19 cellular contexts compared by ENCODE assay signal in genomic region chr12:132727091-132727794, GRCh38. TPM values are rescaled to one million over a fixed set of nuclear protein-coding genes. Genes with fewer than 3 reads are reported as not detected.
DNase-seq lines count a peak whose midpoint lies in the region; ATAC-seq, FAIRE-seq and TF ChIP-seq lines count a peak whose summit lies in the region.
"Had no signal": no experiment of that assay in that cellular context is flagged by ENCODE, and none has a peak within 500 bp of the region (broad histone marks: within the 10 kb centered on the region; RNA-seq: fewer than 3 reads in every experiment).

No MANE protein-coding gene starts in this region.

- FAIRE-seq in pancreas (lab: Jason Lieb, UNC) = no peak
- FAIRE-seq: GM12878, GM19239, RCC 7860 had no signal

- H3K4me3 ChIP-seq in pancreas (no peak overlapping the region), PC-3 (ENCODE audit: low read length) (no peak overlapping the region)
- H3K4me3 ChIP-seq: BLaER1, GM12878, GM23338 had no signal

- H3K36me3 ChIP-seq in pancreas (peaks cover 6 to 55% (median 11%) of the 10 kb centered on the region in 3 donors), PC-3 (ENCODE audit: low read depth, low read length) (peaks cover 72% of the 10 kb centered on the region)

- H3K9me3 Mint-ChIP-seq in stimulated activated naive CD8-positive, alpha-beta T cell treated with anti-CD3 and anti-CD28 coated beads, Interleukin-15, amount 100 ng/mL, for 72 hours = no peaks in the 10 kb centered on the region
- H3K9me3 Mint-ChIP-seq: CD4-positive, alpha-beta memory T cell had no signal

- H3K4me1 ChIP-seq in pancreas (no peaks in the 10 kb centered on the region), PC-3 (ENCODE audit: insufficient read depth, low read length) (no peaks in the 10 kb centered on the region)

- no peaks in the 10 kb centered on the region; the same call in 1 of the 2 replicates for H3K79me2 ChIP-seq in PC-3 (ENCODE audit: low read length)

- TF ChIP-seq CTCF in pancreas (IDR thresholded peaks at IDR 0.05) = no peak
- no peak for TF ChIP-seq CTCF in PC-3 (conservative IDR thresholded peaks at IDR 0.05; ENCODE audit: low read depth, low read length)

- peak overlapping the region in 1 of 2 donors; percentile 10 for H3K27ac Mint-ChIP-seq in stimulated activated naive CD8-positive, alpha-beta T cell treated with anti-CD3 and anti-CD28 coated beads, Interleukin-15, amount 100 ng/mL, for 72 hours
- H3K27ac Mint-ChIP-seq: GM23338 had no signal

- no peak for DNase-seq in stimulated activated naive CD8-positive, alpha-beta T cell treated with anti-CD3 and anti-CD28 coated beads, Interleukin-15, amount 100 ng/mL, for 72 hours
- DNase-seq in stimulated activated naive CD8-positive, alpha-beta T cell treated with anti-CD3 and anti-CD28 coated beads, Interleukin-15, Interleukin-2, amounts not matched to agents 100 U/mL and 50 U/mL, for 24 hours = no peak
- DNase-seq in left lobe of liver (ENCODE audit: low spot score) (no peak), pancreas (no peak), SK-N-DZ (ENCODE audit: low spot score) (no peak), PC-3 (no peak)
- no peak for DNase-seq in stimulated activated CD4-positive, alpha-beta T cell treated with anti-CD3 and anti-CD28 coated beads, Interleukin-2, amount 100 ng/mL, for 48 hours
- DNase-seq: CD4-positive, alpha-beta memory T cell; EL; HCEC 1CT; NCI-H1092 treated with DMSO at 0.1 percent for 48 hours; NCI-H146; NCI-H2081 treated with DMSO at 0.1 percent for 48 hours; SHP77 treated with DMSO at 0.1 percent for 48 hours had no signal

- ATAC-seq in stimulated activated naive CD8-positive, alpha-beta T cell treated with anti-CD3 and anti-CD28 coated beads, Interleukin-15, amount 100 ng/mL, for 72 hours = peak; percentile 59
- ATAC-seq in stimulated activated naive CD8-positive, alpha-beta T cell treated with anti-CD3 and anti-CD28 coated beads, Interleukin-15, Interleukin-2, amounts not matched to agents 100 U/mL and 50 U/mL, for 24 hours = no peak
- ATAC-seq in left lobe of liver (peak; percentile 24), pancreas (peak in 3 of 4 donors; percentile 22 to 33 (median 29)), PC-3 (no peak)
- ATAC-seq: GM12878, GM23338 had no signal

- peaks cover 16% of the 10 kb centered on the region for H3K4me1 Mint-ChIP-seq in stimulated activated naive CD8-positive, alpha-beta T cell treated with anti-CD3 and anti-CD28 coated beads, Interleukin-15, amount 100 ng/mL, for 72 hours
- H3K4me1 Mint-ChIP-seq: GM23338 had no signal

- POLR2A ChIA-PET in PC-3 (lab: Charles Lee; ENCODE audit: unreplicated experiment) = no interaction called here

- H3K9me2 ChIP-seq in PC-3 (replicated peaks; ENCODE audit: low read length) = no peaks in the 10 kb centered on the region

- H4K20me1 ChIP-seq in PC-3 (ENCODE audit: low read length) = peaks cover 9% of the 10 kb centered on the region; the same call in 1 of the 2 replicates

- CTCF ChIA-PET in PC-3 (lab: Charles Lee) = no interaction called here

- H3K27me3 Mint-ChIP-seq in stimulated activated naive CD8-positive, alpha-beta T cell treated with anti-CD3 and anti-CD28 coated beads, Interleukin-15, amount 100 ng/mL, for 72 hours = no peaks in the 10 kb centered on the region
- H3K27me3 Mint-ChIP-seq: CD4-positive, alpha-beta memory T cell had no signal

- H3K4me3 Mint-ChIP-seq in stimulated activated naive CD8-positive, alpha-beta T cell treated with anti-CD3 and anti-CD28 coated beads, Interleukin-15, amount 100 ng/mL, for 72 hours = no peak overlapping the region
- H3K4me3 Mint-ChIP-seq: CD4-positive, alpha-beta memory T cell; GM23338 had no signal

- no peak overlapping the region for H3K4me2 ChIP-seq in PC-3 (ENCODE audit: low read length)
- H3K4me2 ChIP-seq: BLaER1, GM23338 had no signal

- intact Hi-C loops in pancreas (cut with DNase I) (no loop called here), PC-3 (cut with micrococcal nuclease) (no loop called here)

- H3K27ac ChIP-seq in pancreas = no peak overlapping the region
- H3K27ac ChIP-seq in PC-3 (ENCODE audit: low read length) = no peak overlapping the region
- H3K27ac ChIP-seq: BLaER1 had no signal

- no peaks in the 10 kb centered on the region for H3K9me3 ChIP-seq in pancreas
- no peaks in the 10 kb centered on the region for H3K9me3 ChIP-seq in PC-3 (ENCODE audit: low read length)
- H3K9me3 ChIP-seq: BLaER1 had no signal

- no peak overlapping the region for H2AFZ ChIP-seq in PC-3 (ENCODE audit: low read length)
- H2AFZ ChIP-seq: GM23338 had no signal

- 95 to 97% methylated on average over 37 of the region's 37 CpGs for WGBS in pancreas, 2 donors

- no peak overlapping the region for H3K9ac ChIP-seq in PC-3 (ENCODE audit: low read length)
- H3K9ac ChIP-seq: BLaER1 had no signal

- BruUV-seq in PC-3 (replicated peaks; lab: Mats Ljungman, UMichigan) = no TSS peak

- peaks cover 11% of the 10 kb centered on the region for H3F3A ChIP-seq in PC-3 (ENCODE audit: low read length, unreplicated experiment)

- H3K27me3 ChIP-seq in pancreas = no peaks in the 10 kb centered on the region
- H3K27me3 ChIP-seq in PC-3 (ENCODE audit: low read length) = no peaks in the 10 kb centered on the region
- H3K27me3 ChIP-seq: BLaER1 had no signal

RNA-seq across cellular contexts. Expression of gene PGAM5, which starts 16.6 kb away (rescaled TPM):
- 25.2 TPM for total RNA-seq in left lobe of liver
- 10 to 100 TPM; 14.9 to 27.3 (median 18.0) TPM for total RNA-seq in pancreas
- polyA plus RNA-seq in pancreas = 10 to 100 TPM in 1 of 2 donors, 1 to 10 TPM in 1; 9.0 to 14.4 TPM
- polyA plus RNA-seq in SK-N-DZ (2014; cell fraction: cytosol; rRNA removed) = 85.3 and 97.8 TPM in 2 replicates
- 45.3 and 50.0 TPM in 2 replicates for polyA plus RNA-seq in SK-N-DZ (2014; cell fraction: nucleus; rRNA removed)
- total RNA-seq in PC-3 (2014; rRNA removed) = 135 and 158 TPM in 2 replicates

RNA-seq across cellular contexts. Expression of gene ANKLE2, which starts 34.4 kb away (rescaled TPM):
- total RNA-seq in left lobe of liver (16.9 TPM), pancreas (10 to 100 TPM; 20.0 to 31.2 (median 22.8) TPM), PC-3 (2014; rRNA removed) (85.2 and 85.9 TPM in 2 replicates)
- 10 to 100 TPM; 22.8 to 39.6 TPM for polyA plus RNA-seq in pancreas
- 71.3 and 81.4 TPM in 2 replicates for polyA plus RNA-seq in SK-N-DZ (2014; cell fraction: cytosol; rRNA removed)
- 303 and 399 TPM in 2 replicates for polyA plus RNA-seq in SK-N-DZ (2014; cell fraction: nucleus; rRNA removed)

RNA-seq across cellular contexts. Expression of gene PXMP2, which starts 39.9 kb away (rescaled TPM):
- total RNA-seq in left lobe of liver (225 TPM), pancreas (10 to 100 TPM; 12.2 to 27.1 (median 14.2) TPM), PC-3 (2014; rRNA removed) (38.6 and 42.7 TPM in 2 replicates)
- 10 to 100 TPM in 1 of 2 donors, 1 to 10 TPM in 1; 7.7 to 13.5 TPM for polyA plus RNA-seq in pancreas
- polyA plus RNA-seq in SK-N-DZ (2014; cell fraction: cytosol; rRNA removed) = 231 and 288 TPM in 2 replicates
- 150 and 208 TPM in 2 replicates for polyA plus RNA-seq in SK-N-DZ (2014; cell fraction: nucleus; rRNA removed)

RNA-seq across cellular contexts. Expression of gene POLE, which starts 40.1 kb away (rescaled TPM):
- 29.3 TPM for total RNA-seq in left lobe of liver
- 10 to 100 TPM in 5 of 6 donors, 1 to 10 TPM in 1; 7.2 to 17.1 (median 14.3) TPM for total RNA-seq in pancreas
- 10 to 100 TPM; 31.0 to 45.7 TPM for polyA plus RNA-seq in pancreas
- 41.1 and 44.7 TPM in 2 replicates for polyA plus RNA-seq in SK-N-DZ (2014; cell fraction: cytosol; rRNA removed)
- polyA plus RNA-seq in SK-N-DZ (2014; cell fraction: nucleus; rRNA removed) = 304 and 735 TPM in 2 replicates
- total RNA-seq in PC-3 (2014; rRNA removed) = 91.7 and 96.1 TPM in 2 replicates

Comparison
In these comparisons a context has a peak if more than half of its experiments do, and no peak if none do; other contexts are left out.
1. ATAC-seq: peak in stimulated activated naive CD8-positive, alpha-beta T cell treated with anti-CD3 and anti-CD28 coated beads, Interleukin-15, amount 100 ng/mL, for 72 hours (single experiment), left lobe of liver (single experiment) and pancreas (3 of 4); none in stimulated activated naive CD8-positive, alpha-beta T cell treated with anti-CD3 and anti-CD28 coated beads, Interleukin-15, Interleukin-2, amounts not matched to agents 100 U/mL and 50 U/mL, for 24 hours (single experiment) and PC-3 (single experiment).